In the genomic region with DNA sequence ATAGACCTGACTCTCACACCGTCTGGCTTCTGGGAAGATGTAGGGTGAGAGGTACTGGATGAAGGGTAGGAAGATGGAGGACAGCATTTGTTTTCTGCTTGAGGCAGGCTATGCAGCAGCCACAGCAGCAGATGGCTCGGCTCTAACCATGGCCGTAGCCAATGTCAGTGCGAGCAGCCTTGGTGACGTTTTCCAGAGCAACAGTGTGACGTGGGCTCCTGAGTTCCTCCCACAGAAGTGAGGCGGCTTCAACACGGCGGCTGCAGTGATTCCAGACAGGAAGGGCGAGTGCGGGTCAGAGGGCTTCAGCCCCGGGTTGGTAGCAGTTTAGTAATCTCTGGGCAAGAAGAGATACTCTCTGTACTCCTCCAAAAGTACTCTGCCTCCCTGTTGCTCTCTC, we compare ENCODE assay signal across 19 cellular contexts.
A peak's percentile ranks its signal among the peaks of the same experiment; 100 is the strongest.
DNase-seq lines count a peak whose midpoint lies in the region; ATAC-seq and TF ChIP-seq lines count a peak whose summit lies in the region.
"Had no signal": no experiment of that assay in that cellular context is flagged by ENCODE, and none has a peak within 500 bp of the region (broad histone marks: within the 10 kb centered on the region; RNA-seq: fewer than 3 reads in every experiment).

No MANE protein-coding gene starts in this region.

- POLR2A ChIA-PET in MCF 10A (lab: Yijun Ruan, JAX) = interaction anchor here (1.3 kb wide), 1 partner anchor 9 kb away, joined by 3 read pairs; no protein-coding TSS in a partner anchor

- DNase-seq in NCI-H748 (lab: John Stamatoyannopoulos, UW; ENCODE audit: unreplicated experiment) = peak; percentile 30
- DNase-seq in NCI-H748 treated with DMSO at 0.1 percent for 48 hours (lab: John Stamatoyannopoulos, UW) = no peak
- DNase-seq in NCI-H1930 (lab: John Stamatoyannopoulos, UW) = peak; percentile 29 to 45
- DNase-seq in heart right ventricle = peak in 1 of 2 donors; percentile 6
- DNase-seq in stimulated activated effector memory CD8-positive, alpha-beta T cell treated with anti-CD3 and anti-CD28 coated beads, Interleukin-12 subunit alpha, Interleukin-12 subunit beta, amount 100 ng/mL, for 72 hours (ENCODE audit: low spot score in 2 of 2) = no peak
- DNase-seq in MCF 10A (ENCODE audit: unreplicated experiment) = no peak
- no peak for DNase-seq in mesenteric fat pad (ENCODE audit: low spot score)
- DNase-seq in kidney tubule cell (ENCODE audit: low spot score) = no peak
- DNase-seq: ACHN; activated effector memory CD4-positive, alpha-beta T cell treated with anti-CD3 and anti-CD28 coated beads, Interleukin-2, amount 50 U/mL, for 16 hours; CD8-positive, alpha-beta memory T cell; GF-D8; NCI-H524 treated with DMSO at 0.1 percent for 48 hours; stimulated activated CD4-positive, alpha-beta T cell treated with anti-CD3 and anti-CD28 coated beads, Interleukin-4, amount 100 ng/mL, for 24 hours; T-cell had no signal

- no peak overlapping the region for H3K4me3 Mint-ChIP-seq in stimulated activated effector memory CD8-positive, alpha-beta T cell treated with anti-CD3 and anti-CD28 coated beads, Interleukin-12 subunit alpha, Interleukin-12 subunit beta, amount 100 ng/mL, for 72 hours
- no peak overlapping the region for H3K4me3 Mint-ChIP-seq in MCF 10A (ENCODE audit: unreplicated experiment)
- H3K4me3 Mint-ChIP-seq: CD8-positive, alpha-beta memory T cell; dendritic cell treated with granulocyte-macrophage colony-stimulating factor and Interleukin-4, amounts not matched to agents 40 ng/mL and 50 ng/mL, for 4 days; T-cell; type B pancreatic cell had no signal

- no peaks in the 10 kb centered on the region for H3K9me3 ChIP-seq in heart right ventricle
- H3K9me3 ChIP-seq: neutrophil had no signal

- peak overlapping the region in 6 of 10 donors; percentile 2 to 26 (median 10) for H3K4me3 ChIP-seq in heart right ventricle

- WGBS in heart right ventricle, 2 donors = 19% methylated on average over 12 of the region's 12 CpGs

- no peak overlapping the region for H3K27ac ChIP-seq in heart right ventricle
- H3K27ac ChIP-seq: neutrophil had no signal

- intact Hi-C loops in heart right ventricle (cut with DNase I) (no loop called here), MCF 10A (cut with micrococcal nuclease) (no loop called here)

- H3K27ac Mint-ChIP-seq in stimulated activated effector memory CD8-positive, alpha-beta T cell treated with anti-CD3 and anti-CD28 coated beads, Interleukin-12 subunit alpha, Interleukin-12 subunit beta, amount 100 ng/mL, for 72 hours = no peak overlapping the region
- H3K27ac Mint-ChIP-seq in MCF 10A (ENCODE audit: low read depth, unreplicated experiment) = no peak overlapping the region
- H3K27ac Mint-ChIP-seq: CD8-positive, alpha-beta memory T cell; dendritic cell treated with granulocyte-macrophage colony-stimulating factor and Interleukin-4, amounts not matched to agents 40 ng/mL and 50 ng/mL, for 4 days; T-cell; type B pancreatic cell had no signal

- H3K4me1 ChIP-seq in heart right ventricle = no peaks in the 10 kb centered on the region

- no peaks in the 10 kb centered on the region for H3K36me3 ChIP-seq in heart right ventricle
- H3K36me3 ChIP-seq: neutrophil had no signal

- no TSS peak for BruUV-seq in MCF 10A (replicated peaks; lab: Mats Ljungman, UMichigan)

- H3K27me3 ChIP-seq in heart right ventricle = peaks cover 0 to 17% (median 0%) of the 10 kb centered on the region in 7 donors
- H3K27me3 ChIP-seq: neutrophil had no signal

- peaks cover 11% of the 10 kb centered on the region for H3K9me3 Mint-ChIP-seq in stimulated activated effector memory CD8-positive, alpha-beta T cell treated with anti-CD3 and anti-CD28 coated beads, Interleukin-12 subunit alpha, Interleukin-12 subunit beta, amount 100 ng/mL, for 72 hours
- peaks cover 15% of the 10 kb centered on the region for H3K9me3 Mint-ChIP-seq in MCF 10A (ENCODE audit: unreplicated experiment)
- H3K9me3 Mint-ChIP-seq: dendritic cell treated with granulocyte-macrophage colony-stimulating factor and Interleukin-4, amounts not matched to agents 40 ng/mL and 50 ng/mL, for 4 days; T-cell; type B pancreatic cell had no signal

- no peaks in the 10 kb centered on the region for H3K4me1 Mint-ChIP-seq in stimulated activated effector memory CD8-positive, alpha-beta T cell treated with anti-CD3 and anti-CD28 coated beads, Interleukin-12 subunit alpha, Interleukin-12 subunit beta, amount 100 ng/mL, for 72 hours
- H3K4me1 Mint-ChIP-seq in MCF 10A (ENCODE audit: insufficient read depth, unreplicated experiment) = no peaks in the 10 kb centered on the region
- H3K4me1 Mint-ChIP-seq: CD8-positive, alpha-beta memory T cell; T-cell had no signal

- peak; percentile 30 to 87 (median 70) for ATAC-seq in heart right ventricle
- ATAC-seq in stimulated activated effector memory CD8-positive, alpha-beta T cell treated with anti-CD3 and anti-CD28 coated beads, Interleukin-12 subunit alpha, Interleukin-12 subunit beta, amount 100 ng/mL, for 72 hours = peak; percentile 22
- ATAC-seq: Panc1, T-cell had no signal

- H3K27me3 Mint-ChIP-seq in MCF 10A (ENCODE audit: insufficient read depth, unreplicated experiment) = peaks cover 21% of the 10 kb centered on the region
- H3K27me3 Mint-ChIP-seq: CD8-positive, alpha-beta memory T cell had no signal

- no peaks in the 10 kb centered on the region for H3K36me3 Mint-ChIP-seq in stimulated activated effector memory CD8-positive, alpha-beta T cell treated with anti-CD3 and anti-CD28 coated beads, Interleukin-12 subunit alpha, Interleukin-12 subunit beta, amount 100 ng/mL, for 72 hours
- no peaks in the 10 kb centered on the region for H3K36me3 Mint-ChIP-seq in MCF 10A (ENCODE audit: insufficient read depth, unreplicated experiment)
- H3K36me3 Mint-ChIP-seq: CD8-positive, alpha-beta memory T cell; T-cell; type B pancreatic cell had no signal

- TF ChIP-seq CTCF in heart right ventricle (IDR thresholded peaks at IDR 0.05) (no peak), MCF 10A (IDR thresholded peaks at IDR 0.05; ENCODE audit: unreplicated experiment) (no peak)

- CTCF ChIA-PET in MCF 10A (lab: Yijun Ruan, JAX) = interaction anchor here (0.7 kb wide), 1 partner anchor 12 kb away, joined by 3 read pairs; no protein-coding TSS in a partner anchor

Comparison
In these comparisons a context has a peak if more than half of its experiments do, and no peak if none do; other contexts are left out.
1. DNase-seq: peak in NCI-H748 (single experiment) and NCI-H1930 (2 of 2); none in NCI-H748 treated with DMSO at 0.1 percent for 48 hours (single experiment), stimulated activated effector memory CD8-positive, alpha-beta T cell treated with anti-CD3 and anti-CD28 coated beads, Interleukin-12 subunit alpha, Interleukin-12 subunit beta, amount 100 ng/mL, for 72 hours (0 of 2), MCF 10A (single experiment), mesenteric fat pad (single experiment) and kidney tubule cell (single experiment).